ENCODE assay signal across 23 cellular contexts in the genomic region with DNA sequence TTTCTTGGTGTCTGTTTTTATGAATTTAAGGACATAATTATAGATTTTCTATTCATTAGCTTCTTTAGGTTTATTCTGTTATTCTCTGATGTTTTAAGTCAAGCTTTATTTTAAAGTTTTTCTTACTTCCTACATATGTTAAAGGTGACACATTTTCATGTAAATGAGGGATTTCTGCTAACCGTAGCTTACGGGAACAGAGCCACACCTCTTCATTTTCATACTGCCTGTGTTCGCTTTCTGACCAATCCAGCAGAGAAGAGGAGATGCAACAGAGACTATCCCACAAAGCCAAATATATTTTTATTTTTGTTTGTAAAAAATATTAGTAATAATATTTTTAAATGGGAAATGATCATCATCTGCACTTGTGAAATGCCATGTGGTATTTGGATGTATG.
DNase-seq lines count a peak whose midpoint lies in the region; ATAC-seq and TF ChIP-seq lines count a peak whose summit lies in the region.
"Had no signal": no experiment of that assay in that cellular context is flagged by ENCODE, and none has a peak within 500 bp of the region (broad histone marks: within the 10 kb centered on the region; RNA-seq: fewer than 3 reads in every experiment).

No MANE protein-coding gene starts in this region.

- H3K27ac ChIP-seq in GM23338 (ENCODE audit: low read depth) (no peak overlapping the region), HUES48 (ENCODE audit: low read depth, low read length) (no peak overlapping the region), iPS-18a (ENCODE audit: low read length) (no peak overlapping the region), mammary epithelial cell (ENCODE audit: insufficient read depth, low read depth, low read length) (no peak overlapping the region), upper lobe of right lung (no peak overlapping the region)
- H3K27ac ChIP-seq: A549; BLaER1 treated with 17β-estradiol and CSF1 and Interleukin-3, amounts not matched to agents 10 nM and 100 nM; GM23248 had no signal

- no peaks in the 10 kb centered on the region for H3K9me3 ChIP-seq in HUES48 (ENCODE audit: control insufficient read depth, insufficient read depth, low read length)
- no peaks in the 10 kb centered on the region for H3K9me3 ChIP-seq in iPS-18a (ENCODE audit: control insufficient read depth, low read depth, low read length)
- peaks cover 51% of the 10 kb centered on the region for H3K9me3 ChIP-seq in mammary epithelial cell (replicated peaks; ENCODE audit: insufficient read depth, low read length)
- H3K9me3 ChIP-seq in upper lobe of right lung, result no peaks in the 10 kb centered on the region
- H3K9me3 ChIP-seq: A549; BE2C; BLaER1 treated with 17β-estradiol and CSF1 and Interleukin-3, amounts not matched to agents 10 nM and 100 nM; HAP-1 had no signal

- TF ChIP-seq CTCF in GM23338 (conservative IDR thresholded peaks at IDR 0.05; ENCODE audit: low read depth in 2 of 2), result no peak
- TF ChIP-seq CTCF in mammary epithelial cell (conservative IDR thresholded peaks at IDR 0.05 in 1 of 2, IDR thresholded peaks at IDR 0.05 in 1 of 2; ENCODE audit: extremely low read depth in 1 of 2, insufficient read depth in 1 of 2, low read depth in 1 of 2, low read length in 2 of 2), result no peak
- no peak for TF ChIP-seq CTCF in upper lobe of right lung (IDR thresholded peaks at IDR 0.05)

- DNase-seq in activated T-cell treated with anti-CD3 and anti-CD28 coated beads, Interleukin-2, amount 50 U/mL, for 72 hours, result peak in 1 of 2 donors; percentile 9
- no peak for DNase-seq in activated T-cell treated with anti-CD3 and anti-CD28 coated beads, Interleukin-2, amount 50 U/mL, for 24 hours
- DNase-seq in GM23338 (ENCODE audit: low spot score), result no peak
- no peak for DNase-seq in mammary epithelial cell
- no peak for DNase-seq in upper lobe of right lung
- DNase-seq: 8988T; ACHN; AML-193; BE2C; CD4-positive, alpha-beta T cell; CD8-positive, alpha-beta memory T cell; DMS 273 treated with DMSO at 0.1 percent for 48 hours; DMS79; EL; GF-D8; GM23248; HFFc6 had no signal

- H3K27me3 ChIP-seq in GM23338 (ENCODE audit: insufficient read depth), result no peaks in the 10 kb centered on the region
- H3K27me3 ChIP-seq in HUES48 (ENCODE audit: control insufficient read depth, insufficient read depth, low read length), result no peaks in the 10 kb centered on the region
- H3K27me3 ChIP-seq in iPS-18a (ENCODE audit: control insufficient read depth, insufficient read depth, low read length), result no peaks in the 10 kb centered on the region
- no peaks in the 10 kb centered on the region for H3K27me3 ChIP-seq in mammary epithelial cell (ENCODE audit: insufficient read depth, low read length)
- no peaks in the 10 kb centered on the region for H3K27me3 ChIP-seq in upper lobe of right lung
- H3K27me3 ChIP-seq: BE2C; BLaER1 treated with 17β-estradiol and CSF1 and Interleukin-3, amounts not matched to agents 10 nM and 100 nM had no signal

- peaks cover 21% of the 10 kb centered on the region for H3K4me1 Mint-ChIP-seq in activated T-cell treated with anti-CD3 and anti-CD28 coated beads, Interleukin-2, amount 50 U/mL, for 72 hours (ENCODE audit: low read depth)
- H3K4me1 Mint-ChIP-seq in activated T-cell treated with anti-CD3 and anti-CD28 coated beads, Interleukin-2, amount 50 U/mL, for 24 hours (ENCODE audit: low read depth), result peaks cover 17% of the 10 kb centered on the region
- peaks cover 35% of the 10 kb centered on the region for H3K4me1 Mint-ChIP-seq in GM23338
- H3K4me1 Mint-ChIP-seq: CD14-positive monocyte had no signal

- ATAC-seq in activated T-cell treated with anti-CD3 and anti-CD28 coated beads, Interleukin-2, amount 50 U/mL, for 72 hours (replicated peaks in 1 of 2), result peak in 1 of 2 donors; percentile 32
- ATAC-seq in GM23338 (peak; percentile 49), upper lobe of right lung (no peak)
- ATAC-seq: A549 had no signal

- H3K27me3 Mint-ChIP-seq in activated T-cell treated with anti-CD3 and anti-CD28 coated beads, Interleukin-2, amount 50 U/mL, for 72 hours (ENCODE audit: low read depth), result peaks cover 7% of the 10 kb centered on the region
- peaks cover 12% of the 10 kb centered on the region for H3K27me3 Mint-ChIP-seq in activated T-cell treated with anti-CD3 and anti-CD28 coated beads, Interleukin-2, amount 50 U/mL, for 24 hours
- H3K27me3 Mint-ChIP-seq in GM23338 (ENCODE audit: insufficient read depth, low read depth, poor library complexity), result peaks cover 9% of the 10 kb centered on the region

- H3K36me3 ChIP-seq in GM23338 (ENCODE audit: insufficient read depth), result no peaks in the 10 kb centered on the region
- no peaks in the 10 kb centered on the region for H3K36me3 ChIP-seq in HUES48 (ENCODE audit: control insufficient read depth, insufficient read depth, low read length)
- no peaks in the 10 kb centered on the region for H3K36me3 ChIP-seq in iPS-18a (ENCODE audit: control insufficient read depth, low read depth, low read length)
- H3K36me3 ChIP-seq in mammary epithelial cell (ENCODE audit: insufficient read depth, low read length), result no peaks in the 10 kb centered on the region
- no peaks in the 10 kb centered on the region for H3K36me3 ChIP-seq in upper lobe of right lung
- H3K36me3 ChIP-seq: BE2C; BLaER1 treated with 17β-estradiol and CSF1 and Interleukin-3, amounts not matched to agents 10 nM and 100 nM; HAP-1 had no signal

- H4K20me1 ChIP-seq in GM23338 (replicated peaks; ENCODE audit: insufficient read depth) (no peaks in the 10 kb centered on the region), mammary epithelial cell (ENCODE audit: insufficient read depth, low read length) (no peaks in the 10 kb centered on the region)

- 71% methylated on average over 3 of the region's 3 CpGs for WGBS in mammary epithelial cell (ENCODE audit: low coverage, missing lambda C conversion rate)

- intact Hi-C loops in mammary epithelial cell (cut with micrococcal nuclease) (no loop called here), upper lobe of right lung (cut with DNase I) (no loop called here)

- peak overlapping the region; percentile 80 for H3K27ac Mint-ChIP-seq in activated T-cell treated with anti-CD3 and anti-CD28 coated beads, Interleukin-2, amount 50 U/mL, for 72 hours
- H3K27ac Mint-ChIP-seq in activated T-cell treated with anti-CD3 and anti-CD28 coated beads, Interleukin-2, amount 50 U/mL, for 24 hours, result no peak overlapping the region
- H3K27ac Mint-ChIP-seq in GM23338, result no peak overlapping the region
- H3K27ac Mint-ChIP-seq: CD14-positive monocyte; CD4-positive, alpha-beta T cell; CD8-positive, alpha-beta memory T cell; HFFc6 had no signal

- H3K4me3 ChIP-seq in GM23338, result no peak overlapping the region
- H3K4me3 ChIP-seq in HUES48 (ENCODE audit: low read depth, low read length), result 0 out of 2 replicates have a peak overlapping the region, but pooled peaks have one; percentile 5
- H3K4me3 ChIP-seq in iPS-18a (ENCODE audit: low read length), result peak overlapping the region; percentile 18
- no peak overlapping the region for H3K4me3 ChIP-seq in mammary epithelial cell (replicated peaks in 1 of 3; ENCODE audit: insufficient read depth in 1 of 3, low read depth in 2 of 3, low read length in 3 of 3)
- H3K4me3 ChIP-seq in upper lobe of right lung, result no peak overlapping the region
- H3K4me3 ChIP-seq: A549; BLaER1 treated with 17β-estradiol and CSF1 and Interleukin-3, amounts not matched to agents 10 nM and 100 nM; GM23248; HAP-1 had no signal

- H3K36me3 Mint-ChIP-seq in activated T-cell treated with anti-CD3 and anti-CD28 coated beads, Interleukin-2, amount 50 U/mL, for 72 hours (ENCODE audit: insufficient read depth in 2 of 2), result no peaks in the 10 kb centered on the region
- peaks cover 2% of the 10 kb centered on the region for H3K36me3 Mint-ChIP-seq in activated T-cell treated with anti-CD3 and anti-CD28 coated beads, Interleukin-2, amount 50 U/mL, for 24 hours (ENCODE audit: low read depth)
- no peaks in the 10 kb centered on the region for H3K36me3 Mint-ChIP-seq in GM23338 (ENCODE audit: low read depth)
- H3K36me3 Mint-ChIP-seq: CD14-positive monocyte; CD8-positive, alpha-beta memory T cell had no signal

- no peaks in the 10 kb centered on the region for H3K4me1 ChIP-seq in GM23338 (ENCODE audit: insufficient read depth)
- H3K4me1 ChIP-seq in HUES48 (ENCODE audit: control insufficient read depth, insufficient read depth, low read length), result peaks cover 22% of the 10 kb centered on the region
- H3K4me1 ChIP-seq in iPS-18a (ENCODE audit: control insufficient read depth, low read depth, low read length), result peaks cover 11% of the 10 kb centered on the region
- H3K4me1 ChIP-seq in mammary epithelial cell (ENCODE audit: insufficient read depth, low read length), result no peaks in the 10 kb centered on the region
- H3K4me1 ChIP-seq in upper lobe of right lung, result no peaks in the 10 kb centered on the region
- H3K4me1 ChIP-seq: A549; BE2C; BLaER1 treated with 17β-estradiol and CSF1 and Interleukin-3, amounts not matched to agents 10 nM and 100 nM; HAP-1 had no signal

- no peak overlapping the region for H3K4me3 Mint-ChIP-seq in activated T-cell treated with anti-CD3 and anti-CD28 coated beads, Interleukin-2, amount 50 U/mL, for 72 hours
- H3K4me3 Mint-ChIP-seq in activated T-cell treated with anti-CD3 and anti-CD28 coated beads, Interleukin-2, amount 50 U/mL, for 24 hours, result no peak overlapping the region
- H3K4me3 Mint-ChIP-seq in GM23338, result peak overlapping the region; percentile 34; the same call in 1 of the 3 replicates
- H3K4me3 Mint-ChIP-seq: CD14-positive monocyte; CD4-positive, alpha-beta T cell; HFFc6 had no signal

- H2AFZ ChIP-seq in GM23338 (no peak overlapping the region), mammary epithelial cell (ENCODE audit: low read depth, low read length) (no peak overlapping the region)
- H2AFZ ChIP-seq: GM23248 had no signal

- H3K9ac ChIP-seq in HUES48 (ENCODE audit: low read depth, low read length), result no peak overlapping the region
- no peak overlapping the region for H3K9ac ChIP-seq in iPS-18a (ENCODE audit: low read length)
- no peak overlapping the region for H3K9ac ChIP-seq in mammary epithelial cell (ENCODE audit: insufficient read depth, low read length)
- H3K9ac ChIP-seq: BLaER1 treated with 17β-estradiol and CSF1 and Interleukin-3, amounts not matched to agents 10 nM and 100 nM; GM23248 had no signal

- CTCF ChIA-PET in mammary epithelial cell (lab: Charles Lee; ENCODE audit: low non-redundant PET), result no interaction called here

- H3K9me3 Mint-ChIP-seq in activated T-cell treated with anti-CD3 and anti-CD28 coated beads, Interleukin-2, amount 50 U/mL, for 72 hours, result no peaks in the 10 kb centered on the region
- H3K9me3 Mint-ChIP-seq in activated T-cell treated with anti-CD3 and anti-CD28 coated beads, Interleukin-2, amount 50 U/mL, for 24 hours, result no peaks in the 10 kb centered on the region
- H3K9me3 Mint-ChIP-seq in GM23338, result no peaks in the 10 kb centered on the region
- H3K9me3 Mint-ChIP-seq: CD4-positive, alpha-beta T cell; CD8-positive, alpha-beta memory T cell had no signal

- dilution Hi-C loops in mammary epithelial cell (cut with HindIII; ENCODE audit: low sequenced_read_pairs), result no loop called here

- BruUV-seq in mammary epithelial cell (replicated peaks; lab: Mats Ljungman, UMichigan), result no TSS peak

- no peaks in the 10 kb centered on the region for H3F3A ChIP-seq in GM23338 (replicated peaks; ENCODE audit: low read depth)

- H3K9me2 ChIP-seq in GM23338 (ENCODE audit: insufficient read depth), result no peaks in the 10 kb centered on the region

- in situ Hi-C loops in mammary epithelial cell (cut with MboI; ENCODE audit: low sequenced_read_pairs in 2 of 2), result no loop called here

- H3K79me2 ChIP-seq in GM23338 (replicated peaks; ENCODE audit: insufficient read depth) (no peaks in the 10 kb centered on the region), mammary epithelial cell (ENCODE audit: insufficient read depth, low read length) (no peaks in the 10 kb centered on the region)

- H3K4me2 ChIP-seq in GM23338 (no peak overlapping the region), mammary epithelial cell (ENCODE audit: insufficient read depth, low read depth, low read length) (no peak overlapping the region)
- H3K4me2 ChIP-seq: A549; BLaER1 treated with 17β-estradiol and CSF1 and Interleukin-3, amounts not matched to agents 10 nM and 100 nM had no signal

Comparison
In these comparisons a context has a peak if more than half of its experiments do, and no peak if none do; other contexts are left out.
1. H3K4me3 ChIP-seq: peak in HUES48 (single experiment) and iPS-18a (single experiment); none in GM23338 (single experiment), mammary epithelial cell (0 of 3) and upper lobe of right lung (single experiment).